ENCODE assay signal across 8 cellular contexts in genomic region chr15:68818088-68818670, GRCh38. TPM values are rescaled to one million over a fixed set of nuclear protein-coding genes. Genes with fewer than 3 reads are reported as not detected.
A peak's percentile ranks its signal among the peaks of the same experiment; 100 is the strongest.
DNase-seq lines count a peak whose midpoint lies in the region; ATAC-seq lines count a peak whose summit lies in the region.

No MANE protein-coding gene starts in this region.

- peak overlapping the region; percentile 90 to 99 for H3K4ac ChIP-seq in mesenchymal stem cell (ENCODE audit: low read depth in 1 of 2, low read length in 2 of 2)

- H3K4me3 ChIP-seq in H7 (ENCODE audit: insufficient read depth, low read depth, low read length) (peak overlapping the region; percentile 99), mesenchymal stem cell (ENCODE audit: insufficient read depth in 1 of 2, low read depth in 1 of 2, low read length in 2 of 2) (peak overlapping the region; percentile 81 to 93)

- H3K4me3 Mint-ChIP-seq in effector memory CD8-positive, alpha-beta T cell: peak overlapping the region; percentile 99 to 100

- peak overlapping the region; percentile 90 for H4K8ac ChIP-seq in mesenchymal stem cell (ENCODE audit: low read length)

- no peaks in the 10 kb centered on the region for H3K79me1 ChIP-seq in mesenchymal stem cell (replicated peaks; ENCODE audit: low read length, poor library complexity, severe bottlenecking)

- H3K9me3 Mint-ChIP-seq in effector memory CD8-positive, alpha-beta T cell: no peaks in the 10 kb centered on the region

- H3K23ac ChIP-seq in mesenchymal stem cell (ENCODE audit: low read length in 2 of 2): peak overlapping the region in 1 of 2 experiments; percentile 68

- H3K36me3 Mint-ChIP-seq in effector memory CD8-positive, alpha-beta T cell (ENCODE audit: insufficient read depth): peaks cover 31% of the 10 kb centered on the region

- DNase-seq in Ammon's horn (ENCODE audit: low spot score) (peak; percentile 74), H7 (peak; percentile 90), NCI-H69 (lab: John Stamatoyannopoulos, UW) (peak; percentile 87), mesenchymal stem cell (peak; percentile 81)
- peak; percentile 87 for DNase-seq in activated CD8-positive, alpha-beta memory T cell treated with anti-CD3 and anti-CD28 coated beads for 24 hours
- peak; percentile 55 to 63 (median 59) for DNase-seq in effector memory CD8-positive, alpha-beta T cell
- DNase-seq in stimulated activated CD8-positive, alpha-beta memory T cell treated with anti-CD3 and anti-CD28 coated beads, Interleukin-15, amount 100 ng/mL, for 1 hour (ENCODE audit: low read depth): peak; percentile 30

- peak overlapping the region; percentile 98 for H4K91ac ChIP-seq in mesenchymal stem cell (ENCODE audit: low read length)

- H3K18ac ChIP-seq in mesenchymal stem cell (ENCODE audit: low read depth in 1 of 2, low read length in 2 of 2): peak overlapping the region; percentile 99 to 100

- H3K36me3 ChIP-seq in H7 (replicated peaks; ENCODE audit: control insufficient read depth, insufficient read depth, low read length) (peaks cover 4% of the 10 kb centered on the region), mesenchymal stem cell (ENCODE audit: control insufficient read depth in 1 of 2, insufficient read depth in 2 of 2, low read depth in 1 of 2, low read length in 2 of 2) (no peaks in the 10 kb centered on the region)

- no peak overlapping the region for H2AFZ ChIP-seq in mesenchymal stem cell (ENCODE audit: low read depth, low read length)

- H3K4me1 Mint-ChIP-seq in effector memory CD8-positive, alpha-beta T cell (ENCODE audit: low read depth in 2 of 2): peaks cover 40 to 47% of the 10 kb centered on the region in 2 donors

- ATAC-seq in effector memory CD8-positive, alpha-beta T cell (replicated peaks): peak; percentile 49
- no peak for ATAC-seq in HG03342 (IDR thresholded peaks at IDR 0.05; ENCODE audit: unreplicated experiment)

- H3K4me1 ChIP-seq in mesenchymal stem cell (ENCODE audit: control insufficient read depth, insufficient read depth, low read depth, low read length): peaks cover 2% of the 10 kb centered on the region

- peak overlapping the region; percentile 99 for H2BK120ac ChIP-seq in mesenchymal stem cell (ENCODE audit: low read depth, low read length)

- H3K27ac ChIP-seq in mesenchymal stem cell (ENCODE audit: low read length, poor library complexity, severe bottlenecking): peak overlapping the region; percentile 59

- peak overlapping the region; percentile 95 to 98 for H3K27ac Mint-ChIP-seq in effector memory CD8-positive, alpha-beta T cell

- no peaks in the 10 kb centered on the region for H3K9me3 ChIP-seq in mesenchymal stem cell (ENCODE audit: control insufficient read depth, low read length)

- H3K27me3 Mint-ChIP-seq in effector memory CD8-positive, alpha-beta T cell: no peaks in the 10 kb centered on the region

- peak overlapping the region; percentile 32 for H2AK5ac ChIP-seq in mesenchymal stem cell (ENCODE audit: low read length, severe bottlenecking)

- H2BK12ac ChIP-seq in mesenchymal stem cell (ENCODE audit: low read length in 2 of 2): peak overlapping the region in 1 of 2 experiments; percentile 45

- H2BK5ac ChIP-seq in mesenchymal stem cell (ENCODE audit: low read depth, low read length, poor library complexity, severe bottlenecking): peak overlapping the region; percentile 92

- peak overlapping the region; percentile 96 for H3K9ac ChIP-seq in mesenchymal stem cell (ENCODE audit: low read length)

- peak overlapping the region; percentile 88 for H2BK15ac ChIP-seq in mesenchymal stem cell (ENCODE audit: low read depth, poor library complexity, severe bottlenecking)

- H3K27me3 ChIP-seq in H7 (ENCODE audit: control insufficient read depth, insufficient read depth, low read length): peaks cover 18% of the 10 kb centered on the region
- no peaks in the 10 kb centered on the region for H3K27me3 ChIP-seq in mesenchymal stem cell (ENCODE audit: control insufficient read depth in 1 of 2, insufficient read depth in 1 of 2, low read length in 2 of 2)

- WGBS in mesenchymal stem cell: under 1% methylated on average over 36 of the region's 59 CpGs

- H3K14ac ChIP-seq in mesenchymal stem cell (ENCODE audit: low read length in 2 of 2): peak overlapping the region; percentile 95 to 96

- peak overlapping the region; percentile 83 for H3K4me2 ChIP-seq in mesenchymal stem cell (ENCODE audit: low read length, poor library complexity, severe bottlenecking)

RNA-seq across cellular contexts. Expression of gene ANP32A, which starts 2.5 kb away (rescaled TPM):
- 107 and 138 TPM in 2 replicates for total RNA-seq in H7 (2014; rRNA removed; shearing (Covaris generic))
- 146 TPM for polyA plus RNA-seq in mesenchymal stem cell (2013, experiment 1 of 2)
- polyA plus RNA-seq in mesenchymal stem cell (2013, experiment 2 of 2): 155 TPM

Comparison
In these comparisons a context has a peak if more than half of its experiments do, and no peak if none do; other contexts are left out.
1. DNase-seq: peak in every context shown above with its lines; median percentile 90 in H7; 87 in NCI-H69; 87 in activated CD8-positive, alpha-beta memory T cell treated with anti-CD3 and anti-CD28 coated beads for 24 hours; 81 in mesenchymal stem cell; 74 in Ammon's horn; 59 in effector memory CD8-positive, alpha-beta T cell; 30 in stimulated activated CD8-positive, alpha-beta memory T cell treated with anti-CD3 and anti-CD28 coated beads, Interleukin-15, amount 100 ng/mL, for 1 hour.